8 cellular contexts compared by ENCODE assay signal in genomic region chr22:42581762-42582716, GRCh38. TPM values are rescaled to one million over a fixed set of nuclear protein-coding genes. Genes with fewer than 3 reads are reported as not detected.
DNase-seq lines count a peak whose midpoint lies in the region; ATAC-seq and TF ChIP-seq lines count a peak whose summit lies in the region.

No MANE protein-coding gene starts in this region.

- no peak for TF ChIP-seq CTCF in kidney epithelial cell (IDR thresholded peaks at IDR 0.05; ENCODE audit: insufficient read depth, low read length, poor library complexity, severe bottlenecking)

- H3K27me3 ChIP-seq in kidney epithelial cell (ENCODE audit: control insufficient read depth, insufficient read depth, low read length), result no peaks in the 10 kb centered on the region

- no peaks in the 10 kb centered on the region for H3K36me3 ChIP-seq in kidney epithelial cell (ENCODE audit: control insufficient read depth, insufficient read depth, low read length)

- H3K4me3 ChIP-seq in kidney epithelial cell (ENCODE audit: low read depth, low read length), result peak overlapping the region; percentile 85

- DNase-seq in ELF-1 (ENCODE audit: low read depth, low spot score) (peak; percentile 56), NCI-H2171 (lab: John Stamatoyannopoulos, UW) (peak; percentile 87), cerebellar cortex (ENCODE audit: low spot score) (peak; percentile 73), kidney epithelial cell (ENCODE audit: low read depth) (no peak), cortex of kidney (lab: John Stamatoyannopoulos, UW) (no peak)
- DNase-seq in stimulated activated CD4-positive, alpha-beta T cell treated with anti-CD3 and anti-CD28 coated beads, Interleukin-15, amount 100 ng/mL, for 24 hours, result peak; percentile 91

- ATAC-seq in HG02642 (IDR thresholded peaks at IDR 0.05; ENCODE audit: poor library complexity, unreplicated experiment), result peak; percentile 71
- ATAC-seq in activated CD4-positive, CD25-positive, alpha-beta regulatory T cell treated with anti-CD3 and anti-CD28 coated beads, Interleukin-2, amount 50 U/mL, for 24 hours, result peak; percentile 85 to 87

RNA-seq across cellular contexts. Expression of gene SERHL2, which starts 28.3 kb away (rescaled TPM):
- 0.27 and 2.0 TPM in 2 replicates for total RNA-seq in kidney epithelial cell

RNA-seq across cellular contexts. Expression of gene POLDIP3, which starts 32.6 kb away (rescaled TPM):
- 29.7 and 34.7 TPM in 2 replicates for total RNA-seq in kidney epithelial cell

RNA-seq across cellular contexts. Expression of gene ATP5MGL, which starts 58.4 kb away (rescaled TPM):
- not detected in 2 replicates for total RNA-seq in kidney epithelial cell

Comparison
In these comparisons a context has a peak if more than half of its experiments do, and no peak if none do; other contexts are left out.
1. DNase-seq: peak in ELF-1 (single experiment), NCI-H2171 (single experiment), cerebellar cortex (single experiment) and stimulated activated CD4-positive, alpha-beta T cell treated with anti-CD3 and anti-CD28 coated beads, Interleukin-15, amount 100 ng/mL, for 24 hours (single experiment); none in kidney epithelial cell (single experiment) and cortex of kidney (single experiment).